9 cellular contexts compared by ENCODE assay signal in the genomic region with DNA sequence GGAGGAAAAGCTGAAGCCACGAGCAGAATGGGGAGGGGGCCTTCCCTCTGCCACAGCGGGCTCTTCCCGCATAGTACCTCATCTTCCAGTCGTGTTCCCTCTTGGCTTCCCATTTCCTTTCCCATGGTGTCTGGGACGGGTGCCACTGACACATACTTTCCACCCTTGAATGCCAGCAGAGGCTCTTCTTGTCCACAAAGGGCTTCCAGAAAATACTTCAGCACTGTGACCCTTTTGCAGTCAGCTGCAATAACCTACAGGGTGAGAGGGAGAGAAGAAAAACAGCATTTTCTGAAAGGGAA. TPM values are rescaled to one million over a fixed set of nuclear protein-coding genes. Genes with fewer than 3 reads are reported as not detected.
A peak's percentile ranks its signal among the peaks of the same experiment; 100 is the strongest.
DNase-seq lines count a peak whose midpoint lies in the region; ATAC-seq and TF ChIP-seq lines count a peak whose summit lies in the region.
"Had no signal": no experiment of that assay in that cellular context is flagged by ENCODE, and none has a peak within 500 bp of the region (broad histone marks: within the 10 kb centered on the region; RNA-seq: fewer than 3 reads in every experiment).

No MANE protein-coding gene starts in this region.

- H4K8ac ChIP-seq in mesenchymal stem cell (ENCODE audit: low read length) = peak overlapping the region; percentile 33
- H4K8ac ChIP-seq in mesendoderm (ENCODE audit: low read depth, low read length) = no peak overlapping the region

- no peak overlapping the region for H2AFZ ChIP-seq in mesenchymal stem cell (ENCODE audit: low read depth, low read length)

- peaks cover 26% of the 10 kb centered on the region for H3K79me1 ChIP-seq in mesenchymal stem cell (replicated peaks; ENCODE audit: low read length, poor library complexity, severe bottlenecking)
- H3K79me1 ChIP-seq in mesendoderm (ENCODE audit: low read length) = no peaks in the 10 kb centered on the region

- no peaks in the 10 kb centered on the region for H3K9me3 ChIP-seq in RWPE2 (ENCODE audit: severe bottlenecking)
- no peaks in the 10 kb centered on the region for H3K9me3 ChIP-seq in duodenal mucosa (ENCODE audit: control insufficient read depth in 1 of 2, low read length in 2 of 2)
- no peaks in the 10 kb centered on the region for H3K9me3 ChIP-seq in mesenchymal stem cell (ENCODE audit: control insufficient read depth, low read length)
- no peaks in the 10 kb centered on the region for H3K9me3 ChIP-seq in thoracic aorta

- H3K27ac ChIP-seq in RWPE2 (ENCODE audit: poor library complexity, severe bottlenecking) (peak overlapping the region; percentile 38), duodenal mucosa (ENCODE audit: low read depth, low read length) (peak overlapping the region; percentile 92), mesenchymal stem cell (ENCODE audit: low read length, poor library complexity, severe bottlenecking) (no peak overlapping the region), thoracic aorta (peak overlapping the region; percentile 6 to 25), mesendoderm (ENCODE audit: low read depth, low read length) (no peak overlapping the region)

- H2BK5ac ChIP-seq in mesenchymal stem cell (ENCODE audit: low read depth, low read length, poor library complexity, severe bottlenecking) = no peak overlapping the region
- no peak overlapping the region for H2BK5ac ChIP-seq in mesendoderm (ENCODE audit: low read length)

- H3K36me3 ChIP-seq in RWPE2 (ENCODE audit: low read depth) = peaks cover 6% of the 10 kb centered on the region
- peaks cover 6 to 10% of the 10 kb centered on the region in 2 donors for H3K36me3 ChIP-seq in duodenal mucosa (ENCODE audit: control insufficient read depth in 1 of 2, insufficient read depth in 2 of 2, low read length in 2 of 2)
- peaks cover 20 to 31% of the 10 kb centered on the region in 2 experiments for H3K36me3 ChIP-seq in mesenchymal stem cell (ENCODE audit: control insufficient read depth in 1 of 2, insufficient read depth in 2 of 2, low read depth in 1 of 2, low read length in 2 of 2)
- H3K36me3 ChIP-seq in thoracic aorta = peaks cover 16% of the 10 kb centered on the region
- H3K36me3 ChIP-seq in mesendoderm (ENCODE audit: control insufficient read depth, insufficient read depth, low read length) = no peaks in the 10 kb centered on the region

- H3K79me2 ChIP-seq in mesendoderm (ENCODE audit: control insufficient read depth, insufficient read depth, low read length) = no peaks in the 10 kb centered on the region

- peak overlapping the region; percentile 18 to 64 for H3K9ac ChIP-seq in duodenal mucosa (ENCODE audit: low read depth in 1 of 2, low read length in 2 of 2)
- peak overlapping the region; percentile 52 for H3K9ac ChIP-seq in mesenchymal stem cell (ENCODE audit: low read length)
- H3K9ac ChIP-seq in mesendoderm (ENCODE audit: low read length) = no peak overlapping the region

- H3K23ac ChIP-seq in mesenchymal stem cell (ENCODE audit: low read length in 2 of 2) = no peak overlapping the region
- H3K23ac ChIP-seq in mesendoderm (ENCODE audit: low read length) = no peak overlapping the region

- H2BK15ac ChIP-seq in mesenchymal stem cell (ENCODE audit: low read depth, poor library complexity, severe bottlenecking) (no peak overlapping the region), mesendoderm (replicated peaks; ENCODE audit: low read depth) (no peak overlapping the region)

- H3K4me1 ChIP-seq in RWPE2 (ENCODE audit: insufficient read depth, poor library complexity, severe bottlenecking) = peaks cover 22% of the 10 kb centered on the region
- peaks cover 92 to 95% of the 10 kb centered on the region in 2 donors for H3K4me1 ChIP-seq in duodenal mucosa (ENCODE audit: control insufficient read depth in 1 of 2, insufficient read depth in 2 of 2, low read length in 2 of 2)
- peaks cover 61% of the 10 kb centered on the region for H3K4me1 ChIP-seq in mesenchymal stem cell (ENCODE audit: control insufficient read depth, insufficient read depth, low read depth, low read length)
- peaks cover 14 to 64% of the 10 kb centered on the region in 2 donors for H3K4me1 ChIP-seq in thoracic aorta (ENCODE audit: control insufficient read depth in 1 of 2, low read depth in 2 of 2)
- peaks cover 14% of the 10 kb centered on the region for H3K4me1 ChIP-seq in mesendoderm (ENCODE audit: control insufficient read depth, low read depth, low read length)

- no peak overlapping the region for H4K5ac ChIP-seq in mesendoderm (ENCODE audit: low read length)

- peak overlapping the region; percentile 52 to 79 for H3K4ac ChIP-seq in mesenchymal stem cell (ENCODE audit: low read depth in 1 of 2, low read length in 2 of 2)
- H3K4ac ChIP-seq in mesendoderm (ENCODE audit: low read depth, low read length) = no peak overlapping the region

- H2BK12ac ChIP-seq in mesenchymal stem cell (ENCODE audit: low read length in 2 of 2) = peak overlapping the region; percentile 28 to 98

- H2AK5ac ChIP-seq in mesenchymal stem cell (ENCODE audit: low read length, severe bottlenecking) (peak overlapping the region; percentile 16), mesendoderm (ENCODE audit: low read length) (no peak overlapping the region)

- H4K91ac ChIP-seq in mesenchymal stem cell (ENCODE audit: low read length) = peak overlapping the region; percentile 15

- H3K4me3 ChIP-seq in RWPE2 (ENCODE audit: severe bottlenecking) (no peak overlapping the region), duodenal mucosa (ENCODE audit: low read depth in 1 of 2, low read length in 2 of 2) (no peak overlapping the region), mesenchymal stem cell (ENCODE audit: insufficient read depth in 1 of 2, low read depth in 1 of 2, low read length in 2 of 2) (peak overlapping the region in 1 of 2 experiments; percentile 28), thoracic aorta (no peak overlapping the region), mesendoderm (ENCODE audit: low read length) (no peak overlapping the region)

- H3K18ac ChIP-seq in mesenchymal stem cell (ENCODE audit: low read depth in 1 of 2, low read length in 2 of 2) = peak overlapping the region; percentile 40 to 88
- no peak overlapping the region for H3K18ac ChIP-seq in mesendoderm (ENCODE audit: low read length)

- H3K27me3 ChIP-seq in RWPE2 (ENCODE audit: insufficient read depth, poor library complexity, severe bottlenecking) = no peaks in the 10 kb centered on the region
- H3K27me3 ChIP-seq in duodenal mucosa (ENCODE audit: control insufficient read depth in 1 of 2, insufficient read depth in 2 of 2, low read length in 2 of 2) = no peaks in the 10 kb centered on the region
- H3K27me3 ChIP-seq in mesenchymal stem cell (ENCODE audit: control insufficient read depth in 1 of 2, insufficient read depth in 1 of 2, low read length in 2 of 2) = no peaks in the 10 kb centered on the region
- H3K27me3 ChIP-seq in thoracic aorta (replicated peaks; ENCODE audit: insufficient read depth) = no peaks in the 10 kb centered on the region
- H3K27me3 ChIP-seq in mesendoderm (ENCODE audit: insufficient read depth, low read length, poor library complexity) = no peaks in the 10 kb centered on the region

- ATAC-seq in RWPE2 (ENCODE audit: low read depth) (no peak), thoracic aorta (ENCODE audit: insufficient number of reproducible peaks, low FRiP score, low read depth) (no peak)

- H3K14ac ChIP-seq in mesenchymal stem cell (ENCODE audit: low read length in 2 of 2) = peak overlapping the region in 1 of 2 experiments; percentile 78

- peak overlapping the region; percentile 4 for H2BK120ac ChIP-seq in mesenchymal stem cell (ENCODE audit: low read depth, low read length)
- H2BK120ac ChIP-seq in mesendoderm (ENCODE audit: low read depth, low read length) = no peak overlapping the region

- no peak overlapping the region for H3K4me2 ChIP-seq in mesenchymal stem cell (ENCODE audit: low read length, poor library complexity, severe bottlenecking)
- H3K4me2 ChIP-seq in mesendoderm (ENCODE audit: low read length) = no peak overlapping the region

- TF ChIP-seq CTCF in RWPE2 (IDR thresholded peaks at IDR 0.05; ENCODE audit: poor library complexity, severe bottlenecking) (no peak), thoracic aorta (IDR thresholded peaks at IDR 0.05) (no peak)

- 31% methylated on average over 5 of the region's 5 CpGs for WGBS in mesenchymal stem cell
- WGBS in mesendoderm (ENCODE audit: extremely low coverage, insufficient coverage, low lambda C conversion rate) = no CpG with 5 or more reads among the region's 5 CpGs

- no peak overlapping the region for H3K56ac ChIP-seq in mesendoderm (ENCODE audit: low read length)

- no peak for DNase-seq in RWPE2 (ENCODE audit: low spot score)
- DNase-seq in mesenchymal stem cell = peak; percentile 83
- DNase-seq in thoracic aorta (ENCODE audit: low spot score) = no peak
- no peak for DNase-seq in NCI-H1436 (lab: John Stamatoyannopoulos, UW)
- DNase-seq in mesendoderm = no peak
- DNase-seq in stimulated activated CD4-positive, alpha-beta T cell treated with anti-CD3 and anti-CD28 coated beads, Interleukin-4, amount 100 ng/mL, for 1 hour = no peak
- no peak for DNase-seq in anterior cingulate cortex (lab: John Stamatoyannopoulos, UW)
- DNase-seq: NCI-H1417 treated with DMSO at 0.1 percent for 48 hours had no signal

RNA-seq across cellular contexts. Expression of gene HIC1, which starts 30.7 kb away (rescaled TPM):
- 25.3 TPM for polyA plus RNA-seq in mesenchymal stem cell (2013, experiment 1 of 2)
- 23.9 TPM for polyA plus RNA-seq in mesenchymal stem cell (2013, experiment 2 of 2)
- total RNA-seq in thoracic aorta = 10 to 100 TPM; 38.3 to 53.9 TPM
- 0.10 TPM for polyA plus RNA-seq in mesendoderm (2013, experiment 1 of 2)
- 0.10 TPM for polyA plus RNA-seq in mesendoderm (2013, experiment 2 of 2)

RNA-seq across cellular contexts. Expression of gene OVCA2, which starts 43.8 kb away (rescaled TPM):
- 72.1 TPM for polyA plus RNA-seq in mesenchymal stem cell (2013, experiment 1 of 2)
- 72.9 TPM for polyA plus RNA-seq in mesenchymal stem cell (2013, experiment 2 of 2)
- total RNA-seq in thoracic aorta = 10 to 100 TPM; 44.1 to 46.6 TPM
- polyA plus RNA-seq in mesendoderm (2013, experiment 1 of 2) = 43.4 TPM
- polyA plus RNA-seq in mesendoderm (2013, experiment 2 of 2) = 43.4 TPM

RNA-seq across cellular contexts. Expression of gene DPH1, which starts 55.6 kb away (rescaled TPM):
- 24.6 TPM for polyA plus RNA-seq in mesenchymal stem cell (2013, experiment 1 of 2)
- 23.7 TPM for polyA plus RNA-seq in mesenchymal stem cell (2013, experiment 2 of 2)
- total RNA-seq in thoracic aorta = 10 to 100 TPM; 46.0 to 61.1 TPM
- polyA plus RNA-seq in mesendoderm (2013, experiment 1 of 2) = 20.0 TPM
- polyA plus RNA-seq in mesendoderm (2013, experiment 2 of 2) = 19.3 TPM

Comparison
In these comparisons a context has a peak if more than half of its experiments do, and no peak if none do; other contexts are left out.
1. H3K27ac ChIP-seq: peak in RWPE2 (single experiment), duodenal mucosa (single experiment) and thoracic aorta (2 of 2); none in mesenchymal stem cell (single experiment) and mesendoderm (single experiment).